8 cellular contexts compared by ENCODE assay signal in genomic region chr11:126368336-126369119, GRCh38. TPM values are rescaled to one million over a fixed set of nuclear protein-coding genes. Genes with fewer than 3 reads are reported as not detected.
DNase-seq lines count a peak whose midpoint lies in the region; ATAC-seq and TF ChIP-seq lines count a peak whose summit lies in the region.
"Not testable (repeated sequence)": the region's sequence is repeated elsewhere in the genome, so short reads cannot be mapped to it uniquely, and the experiment has no call there.

No MANE protein-coding gene starts in this region.

- not testable (repeated sequence) for H2AFZ ChIP-seq in OCI-LY3 (ENCODE audit: low read depth, low read length)

- not testable (repeated sequence) for H3K36me3 ChIP-seq in OCI-LY3 (replicated peaks; ENCODE audit: low read depth, low read length); lung (ENCODE audit: control insufficient read depth in 2 of 2, insufficient read depth in 2 of 2, low read length in 2 of 2); spleen

- DNase-seq in COLO668 (lab: John Stamatoyannopoulos, UW; ENCODE audit: unreplicated experiment) = peak; percentile 77
- peak in 1 of 2 experiments; percentile 86 for DNase-seq in HL-60 (ENCODE audit: low read depth in 1 of 2, low spot score in 1 of 2)
- DNase-seq in NCI-H2029 treated with DMSO at 0.1 percent for 48 hours (lab: John Stamatoyannopoulos, UW) = peak; percentile 37
- peak; percentile 39 for DNase-seq in WTC11 (ENCODE audit: low spot score)
- peak; percentile 63 for DNase-seq in Right ventricle myocardium inferior (ENCODE audit: missing footprints)
- not testable (repeated sequence) for DNase-seq in lung (ENCODE audit: low spot score)
- peak; percentile 81 for DNase-seq in spleen

- WGBS in lung, 2 donors = 40 to 53% methylated on average over 10 to 11 of the region's 11 CpGs
- 40 to 50% (median 45%) methylated on average over 10 to 11 of the region's 11 CpGs for WGBS in spleen, 5 donors

- H3K9me3 Mint-ChIP-seq in WTC11 = not testable (repeated sequence)

- H3K9me3 ChIP-seq in OCI-LY3 (ENCODE audit: insufficient read depth, low read length); lung (ENCODE audit: control insufficient read depth in 2 of 2, insufficient read depth in 1 of 2, low read length in 1 of 2); spleen: not testable (repeated sequence)

- not testable (repeated sequence) for H3K27me3 Mint-ChIP-seq in WTC11 (ENCODE audit: low read depth)

- not testable (repeated sequence) for H3K4me1 ChIP-seq in OCI-LY3 (ENCODE audit: low read length)
- H3K4me1 ChIP-seq in lung (ENCODE audit: control insufficient read depth in 2 of 2, insufficient read depth in 2 of 2, low read length in 2 of 2) (peaks cover 0 to 17% of the 10 kb centered on the region in 2 donors), spleen (peaks cover 0 to 68% (median 35%) of the 10 kb centered on the region in 6 donors)

- not testable (repeated sequence) for H3K9ac ChIP-seq in OCI-LY3 (ENCODE audit: low read length)

- intact Hi-C loops in Right ventricle myocardium inferior (cut with DNase I); spleen (cut with DNase I; ENCODE audit: low total_unique reads): not testable (repeated sequence)

- CTCF ChIA-PET in WTC11 (lab: Charles Lee) = not testable (repeated sequence)

- H3K27ac Mint-ChIP-seq in WTC11 = peak overlapping the region; percentile 29; the same call in 1 of the 2 replicates

- peak; percentile 58 for ATAC-seq in WTC11
- not testable (repeated sequence) for ATAC-seq in Right ventricle myocardium inferior; lung (ENCODE audit: insufficient read depth, low FRiP score)

- POLR2A ChIA-PET in WTC11 (lab: Charles Lee) = interaction anchor here (0.6 kb wide), 1 partner anchor 455 kb away, joined by 3 read pairs; no protein-coding TSS in a partner anchor

- H3K79me2 ChIP-seq in OCI-LY3 (ENCODE audit: low read length) = not testable (repeated sequence)

- not testable (repeated sequence) for H3K27me3 ChIP-seq in HL-60 (ENCODE audit: insufficient read depth, poor library complexity, severe bottlenecking); OCI-LY3 (ENCODE audit: low read depth, low read length); lung (ENCODE audit: control insufficient read depth, insufficient read depth); spleen (replicated peaks in 1 of 7)

- H3K4me1 Mint-ChIP-seq in WTC11 = peaks cover 38% of the 10 kb centered on the region

- peak overlapping the region; percentile 64 for H3K27ac ChIP-seq in HL-60 (replicated peaks)
- H3K27ac ChIP-seq in OCI-LY3 (ENCODE audit: low read length) = not testable (repeated sequence)
- peak overlapping the region; percentile 17 to 70 for H3K27ac ChIP-seq in lung (ENCODE audit: low read depth in 1 of 2, low read length in 1 of 2)
- H3K27ac ChIP-seq in spleen = peak overlapping the region in 7 of 8 donors; percentile 13 to 83 (median 62)

- H3K36me3 Mint-ChIP-seq in WTC11 = not testable (repeated sequence)

- not testable (repeated sequence) for H3K4me3 ChIP-seq in HL-60 (replicated peaks; ENCODE audit: insufficient read depth, low read length); OCI-LY3 (ENCODE audit: low read length); lung
- H3K4me3 ChIP-seq in spleen = peak overlapping the region in 1 of 8 donors; percentile 10

- H3K4me3 Mint-ChIP-seq in WTC11 = not testable (repeated sequence)

- not testable (repeated sequence) for H4K20me1 ChIP-seq in OCI-LY3 (ENCODE audit: insufficient read depth, low read length)

- TF ChIP-seq POLR2A in spleen (IDR thresholded peaks at IDR 0.05) = not testable (repeated sequence)

- H3K4me2 ChIP-seq in OCI-LY3 (ENCODE audit: low read length) = not testable (repeated sequence)

- TF ChIP-seq CTCF in HL-60 (IDR thresholded peaks at IDR 0.05; ENCODE audit: insufficient read depth, low read length); WTC11 (IDR thresholded peaks at IDR 0.05); lung (IDR thresholded peaks at IDR 0.05; ENCODE audit: control extremely low read depth, extremely low read depth); spleen (IDR thresholded peaks at IDR 0.05 in 8 of 11, conservative IDR thresholded peaks at IDR 0.05 in 3 of 11): not testable (repeated sequence)
- TF ChIP-seq CTCF in OCI-LY3 (IDR thresholded peaks at IDR 0.05; ENCODE audit: low read depth, low read length) = 0 out of 2 replicates have a peak, but pooled peaks have one; percentile 4

TF ChIP-seq in WTC11, 78 proteins besides CTCF, POLR2A, EP300 and RAD21:
- TF ChIP-seq ZNF281 (CRISPR knock-in tag; IDR thresholded peaks at IDR 0.05) = 0 out of 2 replicates have a peak, but pooled peaks have one; percentile 32

RNA-seq across cellular contexts. Expression of gene ST3GAL4, which starts 13.0 kb away (rescaled TPM):
- total RNA-seq in WTC11 (2021) = 12.8 to 17.3 TPM (median 14.3 TPM) in 3 replicates
- total RNA-seq in Right ventricle myocardium inferior = 45.1 TPM
- total RNA-seq in lung = 10 to 100 TPM; 31.5 to 31.9 TPM
- 10 to 100 TPM; 23.6 to 38.3 TPM for polyA plus RNA-seq in lung
- total RNA-seq in spleen = 100 to 1,000 TPM in 1 of 7 donors, 10 to 100 TPM in 6; 41.2 to 102 (median 53.0) TPM
- polyA plus RNA-seq in spleen = 10 to 100 TPM; 12.8 to 25.0 (median 22.4) TPM
